ENCODE assay signal across 21 cellular contexts in the genomic region with DNA sequence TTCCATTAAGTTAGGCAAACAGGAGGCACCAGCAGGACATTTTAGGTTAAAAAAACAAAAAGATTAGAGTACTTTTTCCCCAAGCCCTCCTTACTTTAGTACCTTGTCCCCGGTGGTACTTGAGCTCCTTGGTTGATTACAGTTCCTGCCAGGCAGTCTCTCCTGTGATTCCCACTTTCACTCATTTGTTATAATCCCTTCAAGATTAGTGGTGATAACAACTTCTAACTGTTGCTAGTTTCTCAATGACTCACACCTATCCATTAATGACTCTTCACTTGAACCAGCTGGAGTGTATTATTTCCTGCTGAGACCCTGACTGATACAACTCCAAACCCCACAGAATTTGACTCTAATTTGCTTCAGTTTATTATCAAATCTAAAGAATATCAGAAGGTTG.
"Had no signal": no experiment of that assay in that cellular context is flagged by ENCODE, and none has a peak within 500 bp of the region (broad histone marks: within the 10 kb centered on the region; RNA-seq: fewer than 3 reads in every experiment).

No MANE protein-coding gene starts in this region.

- H3K4me1 ChIP-seq: SJSA1 had no signal

- FAIRE-seq: RCC 7860 had no signal

- H3K27me3 ChIP-seq: brain microvascular endothelial cell, SJSA1 had no signal

- H3K4me2 ChIP-seq: KMS-11 had no signal

- H3K36me3 ChIP-seq: brain microvascular endothelial cell, SJSA1 had no signal

- DNase-seq: activated B cell treated with CpG ODN at 0.5 μM for 24 hours; activated CD4-positive, alpha-beta T cell treated with anti-CD3 and anti-CD28 coated beads for 1 hour; activated CD8-positive, alpha-beta T cell treated with anti-CD3 and anti-CD28 coated beads for 36 hours; activated effector memory CD4-positive, alpha-beta T cell treated with Interleukin-2 at 50 U/mL for 16 hours; activated naive CD4-positive, alpha-beta T cell; activated T-cell treated with anti-CD3 and anti-CD28 coated beads, Interleukin-2, amount 50 U/mL, for 24 hours; amniotic stem cell; brain microvascular endothelial cell; cerebellar nuclear complex; NCI-H1092; NCI-H1417; NCI-H1930; NCI-H345; NCI-H510A; PC-3; SHP77; SW 1271 had no signal

- ATAC-seq: activated CD8-positive, alpha-beta T cell treated with anti-CD3 and anti-CD28 coated beads for 36 hours; PC-3; SK-N-SH treated with all-trans-retinoic acid at 6 μM for 48 hours had no signal

- H3K4me3 ChIP-seq: SJSA1 had no signal

- H3K9me3 ChIP-seq: SJSA1 had no signal

- H3K9ac ChIP-seq: KMS-11 had no signal

- H3K27ac ChIP-seq: brain microvascular endothelial cell, KMS-11, SJSA1 had no signal
